ENCODE assay signal across 11 cellular contexts in the genomic region with DNA sequence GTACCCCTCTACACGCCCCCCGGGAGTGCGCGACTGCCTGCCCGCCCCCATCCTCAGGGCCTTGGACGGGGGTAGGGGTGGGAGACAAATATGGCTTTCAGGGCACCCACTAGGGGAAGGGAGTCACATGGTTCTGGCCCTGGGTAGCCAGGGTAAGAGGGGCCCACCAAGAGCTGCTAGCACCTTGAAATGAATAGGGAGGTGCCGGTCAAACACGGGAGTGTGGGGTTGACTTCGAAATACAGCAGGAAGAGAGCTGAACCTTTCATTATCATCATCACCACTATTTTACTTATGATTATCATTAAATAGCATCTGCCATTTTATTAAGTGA.
DNase-seq lines count a peak whose midpoint lies in the region; ATAC-seq, FAIRE-seq and TF ChIP-seq lines count a peak whose summit lies in the region.
"Had no signal": no experiment of that assay in that cellular context is flagged by ENCODE, and none has a peak within 500 bp of the region (broad histone marks: within the 10 kb centered on the region; RNA-seq: fewer than 3 reads in every experiment).

No MANE protein-coding gene starts in this region.

- H3K4me1 ChIP-seq in IMR-90 (ENCODE audit: control insufficient read depth, insufficient read depth, low read length) (peaks cover 9% of the 10 kb centered on the region), H1 (replicated peaks in 1 of 4; ENCODE audit: control insufficient read depth in 3 of 4, insufficient read depth in 4 of 4, low read length in 3 of 4) (peaks cover 4 to 14% (median 9%) of the 10 kb centered on the region in 4 experiments), mesendoderm (ENCODE audit: control insufficient read depth, low read depth, low read length) (peaks cover 5% of the 10 kb centered on the region)

- H3K23ac ChIP-seq in IMR-90 (ENCODE audit: low read depth, low read length) = no peak overlapping the region
- H3K23ac ChIP-seq in H1 (ENCODE audit: insufficient read length) = no peak overlapping the region
- H3K23ac ChIP-seq in mesendoderm (ENCODE audit: low read length) = no peak overlapping the region

- FAIRE-seq in H1 (lab: Jason Lieb, UNC) = no peak
- FAIRE-seq: islet of Langerhans had no signal

- H3K36me3 ChIP-seq in IMR-90 (ENCODE audit: control insufficient read depth, insufficient read depth, low read length) (no peaks in the 10 kb centered on the region), H1 (ENCODE audit: control insufficient read depth in 2 of 4, insufficient read depth in 4 of 4, low read length in 3 of 4) (no peaks in the 10 kb centered on the region), mesendoderm (ENCODE audit: control insufficient read depth, insufficient read depth, low read length) (no peaks in the 10 kb centered on the region)

- H2BK15ac ChIP-seq in IMR-90 (ENCODE audit: low read depth, low read length) = no peak overlapping the region
- no peak overlapping the region for H2BK15ac ChIP-seq in H1 (ENCODE audit: low read length)
- no peak overlapping the region for H2BK15ac ChIP-seq in mesendoderm (replicated peaks; ENCODE audit: low read depth)

- H2AFZ ChIP-seq in IMR-90 (replicated peaks; ENCODE audit: low read length, poor library complexity) (peak overlapping the region; percentile 84), H1 (ENCODE audit: low read length) (no peak overlapping the region)

- H4K20me1 ChIP-seq in IMR-90 (ENCODE audit: insufficient read depth, low read length) (peaks cover 12% of the 10 kb centered on the region; the same call in 1 of the 2 replicates), H1 (replicated peaks in 1 of 2; ENCODE audit: control insufficient read depth in 1 of 2, insufficient read depth in 2 of 2, low read length in 2 of 2) (peaks cover 7 to 17% of the 10 kb centered on the region in 2 experiments)

- H3K4me2 ChIP-seq in IMR-90 (ENCODE audit: low read depth, low read length) = peak overlapping the region; percentile 86
- peak overlapping the region; percentile 80 to 93 for H3K4me2 ChIP-seq in H1 (ENCODE audit: insufficient read depth in 1 of 2, low read depth in 2 of 2, low read length in 2 of 2)
- H3K4me2 ChIP-seq in mesendoderm (ENCODE audit: low read length) = peak overlapping the region; percentile 60
- H3K4me2 ChIP-seq: KMS-11 had no signal

- POLR2A ChIA-PET in IMR-90 (lab: Charles Lee; ENCODE audit: unreplicated experiment) (no interaction called here), H1 (lab: Charles Lee; ENCODE audit: partially characterized antibody) (interaction anchor here (0.8 to 3.8 kb wide), 9 partner anchors 9 to 47 kb away, joined by 3 to 35 read pairs (median 6); no protein-coding TSS in a partner anchor)

- H3K79me1 ChIP-seq in IMR-90 (ENCODE audit: low read depth in 1 of 2, low read length in 2 of 2) (peaks cover 12 to 38% of the 10 kb centered on the region in 2 experiments; a peak in 3 of 4 replicates), H1 (ENCODE audit: low read depth, low read length) (peaks cover 3% of the 10 kb centered on the region; the same call in 1 of the 2 replicates), mesendoderm (ENCODE audit: low read length) (peaks cover 6% of the 10 kb centered on the region)

- H3K4ac ChIP-seq in IMR-90 (ENCODE audit: low read depth, low read length) (no peak overlapping the region), H1 (replicated peaks; ENCODE audit: insufficient read length, low read depth, low read length) (no peak overlapping the region), mesendoderm (ENCODE audit: low read depth, low read length) (no peak overlapping the region)

- H3K18ac ChIP-seq in IMR-90 (ENCODE audit: low read depth, low read length) = no peak overlapping the region
- H3K18ac ChIP-seq in H1 (ENCODE audit: extremely low read depth, low read length) = no peak overlapping the region
- H3K18ac ChIP-seq in mesendoderm (ENCODE audit: low read length) = no peak overlapping the region

- ATAC-seq in IMR-90 (ENCODE audit: low read depth) = peak; percentile 28; the same call in 1 of the 2 replicates
- no peak for ATAC-seq in GM19328 (IDR thresholded peaks at IDR 0.05; ENCODE audit: unreplicated experiment)
- ATAC-seq in GM18498 (IDR thresholded peaks at IDR 0.05; ENCODE audit: unreplicated experiment) = no peak
- no peak for ATAC-seq in HG03175 (IDR thresholded peaks at IDR 0.05; ENCODE audit: unreplicated experiment)

- H3K9me1 ChIP-seq in IMR-90 (ENCODE audit: insufficient read depth, low read length) = no peaks in the 10 kb centered on the region

- H4K8ac ChIP-seq in IMR-90 (ENCODE audit: low read depth in 2 of 2, low read length in 2 of 2) (peak overlapping the region in 1 of 2 experiments; percentile 28; a peak in 1 of 4 replicates), H1 (ENCODE audit: extremely low read depth, insufficient read depth, low read length) (peak overlapping the region; percentile 43; the same call in 1 of the 2 replicates), mesendoderm (ENCODE audit: low read depth, low read length) (no peak overlapping the region)

- H3K14ac ChIP-seq in IMR-90 (replicated peaks; ENCODE audit: low read depth, low read length) (no peak overlapping the region), H1 (ENCODE audit: insufficient read length) (no peak overlapping the region)

- H4K5ac ChIP-seq in IMR-90 (ENCODE audit: low read depth, low read length) (no peak overlapping the region), H1 (ENCODE audit: insufficient read length, low read depth, low read length) (no peak overlapping the region), mesendoderm (ENCODE audit: low read length) (no peak overlapping the region)

- no peak overlapping the region for H2BK20ac ChIP-seq in IMR-90 (ENCODE audit: low read depth, low read length)
- H2BK20ac ChIP-seq in H1 (ENCODE audit: low read length) = no peak overlapping the region

- CTCF ChIA-PET in IMR-90 (lab: Yijun Ruan, JAX) (no interaction called here), H1 (lab: Charles Lee; ENCODE audit: partially characterized antibody) (interaction anchor here (1.3 to 4.3 kb wide), 9 partner anchors 10 to 123 kb away, joined by 3 to 18 read pairs (median 5); no protein-coding TSS in a partner anchor)

- TF ChIP-seq CTCF in IMR-90 (conservative IDR thresholded peaks at IDR 0.05; ENCODE audit: low read depth, low read length) = no peak
- TF ChIP-seq CTCF in H1 (IDR thresholded peaks at IDR 0.05; ENCODE audit: control extremely low read depth in 1 of 3, insufficient read depth in 1 of 3, low read depth in 1 of 3, low read length in 3 of 3) = no peak

- in situ Hi-C loops in IMR-90 (cut with MboI; ENCODE audit: low sequenced_read_pairs) = no loop called here

- no peaks in the 10 kb centered on the region for H3K27me3 ChIP-seq in IMR-90 (ENCODE audit: control insufficient read depth, insufficient read depth, low read length)
- H3K27me3 ChIP-seq in H1 (replicated peaks in 1 of 4; ENCODE audit: control insufficient read depth in 3 of 4, extremely low read depth in 1 of 4, insufficient read depth in 3 of 4, low read length in 3 of 4) = no peaks in the 10 kb centered on the region
- H3K27me3 ChIP-seq in mesendoderm (ENCODE audit: insufficient read depth, low read length, poor library complexity) = no peaks in the 10 kb centered on the region

- BruUV-seq in IMR-90 (replicated peaks; lab: Mats Ljungman, UMichigan) = no TSS peak

- TF ChIP-seq POLR2A in IMR-90 (IDR thresholded peaks at IDR 0.05; ENCODE audit: low read depth, low read length) (no peak), H1 (IDR thresholded peaks at IDR 0.05; ENCODE audit: control extremely low read depth in 1 of 2, low read depth in 2 of 2, low read length in 2 of 2) (no peak)

- H3K27ac ChIP-seq in IMR-90 (ENCODE audit: insufficient read depth, low read length) = no peak overlapping the region; the same call in 1 of the 2 replicates
- no peak overlapping the region for H3K27ac ChIP-seq in H1 (ENCODE audit: low read depth, low read length)
- no peak overlapping the region for H3K27ac ChIP-seq in mesendoderm (ENCODE audit: low read depth, low read length)
- H3K27ac ChIP-seq in substantia nigra (ENCODE audit: low read depth, low read length, poor library complexity, severe bottlenecking) = peak overlapping the region; percentile 54
- H3K27ac ChIP-seq: KMS-11 had no signal

- H2BK120ac ChIP-seq in IMR-90 (ENCODE audit: low read depth, low read length) (no peak overlapping the region), H1 (replicated peaks; ENCODE audit: low read depth, low read length) (no peak overlapping the region), mesendoderm (ENCODE audit: low read depth, low read length) (no peak overlapping the region)

- H2AK5ac ChIP-seq in IMR-90 (ENCODE audit: low read depth, low read length) = no peak overlapping the region
- no peak overlapping the region for H2AK5ac ChIP-seq in H1 (ENCODE audit: low read depth, low read length)
- H2AK5ac ChIP-seq in mesendoderm (ENCODE audit: low read length) = no peak overlapping the region

- peak overlapping the region; percentile 55 for H2AK9ac ChIP-seq in IMR-90 (replicated peaks; ENCODE audit: low read depth, low read length, poor library complexity)

- H3K4me3 ChIP-seq in IMR-90 (ENCODE audit: insufficient read depth, low read depth, low read length) (peak overlapping the region; percentile 63), H1 (ENCODE audit: extremely low read depth in 1 of 4, insufficient read depth in 2 of 4, low read depth in 3 of 4, low read length in 4 of 4) (peak overlapping the region; percentile 64 to 75 (median 69)), mesendoderm (ENCODE audit: low read length) (peak overlapping the region; percentile 47)

- H3K56ac ChIP-seq in IMR-90 (ENCODE audit: extremely low read depth, insufficient read depth, low read length) = no peak overlapping the region
- H3K56ac ChIP-seq in H1 (replicated peaks; ENCODE audit: insufficient read length, low read depth, low read length) = no peak overlapping the region
- peak overlapping the region; percentile 71 for H3K56ac ChIP-seq in mesendoderm (ENCODE audit: low read length)

- intact Hi-C loops in IMR-90 (cut with micrococcal nuclease) = no loop called here

- peaks cover 6% of the 10 kb centered on the region for H3K23me2 ChIP-seq in H1 (ENCODE audit: low read depth, low read length)

- TF ChIP-seq EP300 in H1 (IDR thresholded peaks at IDR 0.05; ENCODE audit: borderline replicate concordance in 1 of 2, low read depth in 2 of 2, low read length in 2 of 2) = no peak

- H3K9ac ChIP-seq in IMR-90 (ENCODE audit: low read depth, low read length) = no peak overlapping the region
- H3K9ac ChIP-seq in H1 (replicated peaks in 1 of 4; ENCODE audit: extremely low read depth in 1 of 4, low read depth in 3 of 4, low read length in 3 of 4) = no peak overlapping the region
- peak overlapping the region; percentile 47 for H3K9ac ChIP-seq in mesendoderm (ENCODE audit: low read length)
- H3K9ac ChIP-seq: KMS-11 had no signal

- dilution Hi-C loops in IMR-90 (cut with HindIII; ENCODE audit: low sequenced_read_pairs, unreplicated experiment) = no loop called here

- WGBS in IMR-90 (ENCODE audit: extremely low coverage in 2 of 2, insufficient read length in 1 of 2), 2 experiments = no CpG with 5 or more reads among the region's 9 CpGs
- WGBS in H1 (ENCODE audit: extremely low coverage in 1 of 2, insufficient coverage in 1 of 2, insufficient read length in 1 of 2, insufficient replicate concordance in 2 of 2, low coverage in 1 of 2, low lambda C conversion rate in 2 of 2, missing lambda C conversion rate in 1 of 2), 2 experiments = 10% methylated on average over 9 of the region's 9 CpGs; no CpG with 5 or more reads in 1 of the 2 experiments
- WGBS in mesendoderm (ENCODE audit: extremely low coverage, insufficient coverage, low lambda C conversion rate) = no CpG with 5 or more reads among the region's 9 CpGs

- no peak for TF ChIP-seq RAD21 in IMR-90 (IDR thresholded peaks at IDR 0.05; ENCODE audit: low read length)
- TF ChIP-seq RAD21 in H1 (IDR thresholded peaks at IDR 0.05 in 1 of 2, conservative IDR thresholded peaks at IDR 0.05 in 1 of 2; ENCODE audit: low read depth in 2 of 2, low read length in 2 of 2) = no peak

- DNase-seq in IMR-90 (no peak), H1 (ENCODE audit: low read depth in 1 of 2, low spot score in 2 of 2) (no peak), mesendoderm (no peak), substantia nigra (lab: John Stamatoyannopoulos, UW) (no peak), islet precursor cell (no peak)
- DNase-seq: NCI-H2107 had no signal

- H2BK5ac ChIP-seq in IMR-90 (ENCODE audit: low read depth, low read length, poor library complexity, severe bottlenecking) (no peak overlapping the region), H1 (ENCODE audit: low read depth, low read length) (no peak overlapping the region), mesendoderm (ENCODE audit: low read length) (no peak overlapping the region)

- H3K79me2 ChIP-seq in H1 (ENCODE audit: control insufficient read depth in 1 of 2, insufficient read depth in 2 of 2, low read length in 2 of 2) (peaks cover 4 to 61% of the 10 kb centered on the region in 2 experiments; a peak in 3 of 4 replicates), mesendoderm (ENCODE audit: control insufficient read depth, insufficient read depth, low read length) (peaks cover 2% of the 10 kb centered on the region)

- H4K91ac ChIP-seq in IMR-90 (ENCODE audit: insufficient read depth, low read depth, low read length) (no peak overlapping the region; the same call in 1 of the 2 replicates), H1 (replicated peaks; ENCODE audit: insufficient read length, low read length) (no peak overlapping the region)

- H2BK12ac ChIP-seq in H1 (ENCODE audit: low read depth, low read length) = no peak overlapping the region

- no peaks in the 10 kb centered on the region for H3K9me3 ChIP-seq in IMR-90 (ENCODE audit: control insufficient read depth, insufficient read depth, low read length)
- no peaks in the 10 kb centered on the region for H3K9me3 ChIP-seq in H1 (ENCODE audit: insufficient read depth in 2 of 2, low read depth in 1 of 2, low read length in 1 of 2)
